Comparison of ENCODE assay signal across 26 cellular contexts in genomic region chr2:38360177-38360576, GRCh38. TPM values are rescaled to one million over a fixed set of nuclear protein-coding genes. Genes with fewer than 3 reads are reported as not detected.
DNase-seq lines count a peak whose midpoint lies in the region; ATAC-seq, FAIRE-seq and TF ChIP-seq lines count a peak whose summit lies in the region.
"Had no signal": no experiment of that assay in that cellular context is flagged by ENCODE, and none has a peak within 500 bp of the region (broad histone marks: within the 10 kb centered on the region; RNA-seq: fewer than 3 reads in every experiment).

No MANE protein-coding gene starts in this region.

- no peak overlapping the region for H3K4me3 ChIP-seq in HepG2 (replicated peaks in 1 of 3; ENCODE audit: insufficient read depth in 1 of 3, low read depth in 2 of 3, low read length in 3 of 3)
- H3K4me3 ChIP-seq in right lobe of liver = no peak overlapping the region
- no peak overlapping the region for H3K4me3 ChIP-seq in trophoblast cell (ENCODE audit: low read depth, low read length)
- H3K4me3 ChIP-seq: A549; BLaER1 treated with 17β-estradiol and CSF1 and Interleukin-3, amounts not matched to agents 10 nM and 100 nM; GM23338 had no signal

- no peak overlapping the region for H4K12ac ChIP-seq in trophoblast cell (ENCODE audit: low read depth, low read length)

- no peak for FAIRE-seq in HepG2 (lab: Jason Lieb, UNC)
- FAIRE-seq: A549, D721Med, GM12891, GM18507, H54 had no signal

- no peak overlapping the region for H3K27ac Mint-ChIP-seq in WTC11
- H3K27ac Mint-ChIP-seq: CD4-positive, alpha-beta T cell; CD8-positive, alpha-beta memory T cell; GM23338; HFFc6 had no signal

- no peaks in the 10 kb centered on the region for H3K79me1 ChIP-seq in trophoblast cell (ENCODE audit: low read length)

- no peak overlapping the region for H4K8ac ChIP-seq in trophoblast cell (ENCODE audit: low read depth, low read length)

- no peak overlapping the region for H2BK12ac ChIP-seq in trophoblast cell (ENCODE audit: low read length)

- H3K4ac ChIP-seq in trophoblast cell (ENCODE audit: low read depth, low read length) = peak overlapping the region; percentile 29

- 96% methylated on average over 2 of the region's 2 CpGs for WGBS in HepG2 (ENCODE audit: low lambda C conversion rate)
- WGBS in right lobe of liver (ENCODE audit: insufficient coverage, low coverage, low lambda C conversion rate, missing lambda C conversion rate) = 86% methylated on average over 2 of the region's 2 CpGs
- WGBS in trophoblast cell (ENCODE audit: extremely low coverage, insufficient coverage, insufficient read length) = 100% methylated on average over 1 of the region's 2 CpGs

- peaks cover 7% of the 10 kb centered on the region; the same call in 1 of the 2 replicates for H3K36me3 Mint-ChIP-seq in WTC11

- H3K4me2 ChIP-seq in HepG2 (ENCODE audit: low read depth, low read length) (no peak overlapping the region), trophoblast cell (ENCODE audit: low read length) (no peak overlapping the region)
- H3K4me2 ChIP-seq: A549; BLaER1 treated with 17β-estradiol and CSF1 and Interleukin-3, amounts not matched to agents 10 nM and 100 nM; GM23338 had no signal

- in situ Hi-C loops in HepG2 (cut with HindIII; ENCODE audit: extremely low pct_ligation_motif_present, low pct_unique_long_range_greater_than_20kb) = no loop called here

- H2AFZ ChIP-seq in HepG2 (ENCODE audit: low read length) (no peak overlapping the region), trophoblast cell (ENCODE audit: insufficient read depth, low read length, poor library complexity) (no peak overlapping the region)
- H2AFZ ChIP-seq: GM23338 had no signal

- TF ChIP-seq POLR2A in HepG2 (IDR thresholded peaks at IDR 0.05; ENCODE audit: insufficient read depth in 1 of 2, low read depth in 2 of 2, low read length in 2 of 2) = no peak
- TF ChIP-seq POLR2A in right lobe of liver (IDR thresholded peaks at IDR 0.05) = no peak

- POLR2A ChIA-PET in HepG2 (lab: Yijun Ruan, JAX) = interaction anchor here (0.8 kb wide), 1 partner anchor 47 kb away, joined by 5 read pairs; no protein-coding TSS in a partner anchor
- POLR2A ChIA-PET in WTC11 (lab: Charles Lee) = interaction anchor here (0.6 to 0.7 kb wide), 2 partner anchors 13 to 388 kb away, joined by 3 to 14 read pairs; no protein-coding TSS in a partner anchor

- no peak overlapping the region for H2BK120ac ChIP-seq in trophoblast cell (ENCODE audit: insufficient read depth, low read length, poor library complexity)

- H2AK5ac ChIP-seq in trophoblast cell (ENCODE audit: low read length) = no peak overlapping the region

- H3K9me3 Mint-ChIP-seq in WTC11 = peaks cover 5% of the 10 kb centered on the region; the same call in 1 of the 2 replicates
- H3K9me3 Mint-ChIP-seq: CD14-positive monocyte; CD4-positive, alpha-beta T cell; CD8-positive, alpha-beta memory T cell; GM23338; HFFc6 had no signal

- H3K36me3 ChIP-seq in HepG2 (replicated peaks in 1 of 2; ENCODE audit: control insufficient read depth in 1 of 2, insufficient read depth in 2 of 2, low read length in 2 of 2) (peaks cover 1 to 12% of the 10 kb centered on the region in 2 experiments; a peak in 3 of 5 replicates), right lobe of liver (no peaks in the 10 kb centered on the region), trophoblast cell (ENCODE audit: control insufficient read depth in 1 of 2, insufficient read depth in 2 of 2, low read length in 2 of 2) (peaks cover 2 to 3% of the 10 kb centered on the region in 2 experiments)
- H3K36me3 ChIP-seq: BE2C had no signal

- no peak overlapping the region for H3K23ac ChIP-seq in trophoblast cell (ENCODE audit: low read length)

- peaks cover 66% of the 10 kb centered on the region for H4K20me1 ChIP-seq in HepG2 (ENCODE audit: insufficient read depth, low read length)

- TF ChIP-seq CTCF in HepG2 (CRISPR knock-in tag; IDR thresholded peaks at IDR 0.05) = no peak
- no peak for TF ChIP-seq CTCF in right lobe of liver (IDR thresholded peaks at IDR 0.05)
- TF ChIP-seq CTCF in WTC11 (IDR thresholded peaks at IDR 0.05) = no peak

- TF ChIP-seq EP300 in HepG2 (IDR thresholded peaks at IDR 0.05; ENCODE audit: low read depth in 2 of 2, low read length in 2 of 2) (no peak), HepG2 (CRISPR knock-in tag; IDR thresholded peaks at IDR 0.05; ENCODE audit: borderline replicate concordance) (no peak)

- no peak overlapping the region for H2BK5ac ChIP-seq in trophoblast cell (ENCODE audit: low read depth, low read length, poor library complexity)

- DNase-seq in HepG2 (ENCODE audit: low spot score) (no peak), right lobe of liver (no peak), WTC11 (ENCODE audit: low spot score) (no peak), trophoblast cell (no peak), DMS153 (lab: John Stamatoyannopoulos, UW) (no peak)
- DNase-seq: 8988T; ACHN; AML-193; BE2C; CD4-positive, alpha-beta T cell; CD8-positive, alpha-beta memory T cell; DMS 273 treated with DMSO at 0.1 percent for 48 hours; DMS53; DMS79 treated with DMSO at 0.1 percent for 48 hours; GF-D8; HCEC 1CT; HFFc6 had no signal

- H3K27me3 ChIP-seq in HepG2 (ENCODE audit: control insufficient read depth in 1 of 2, insufficient read depth in 2 of 2, low read length in 2 of 2) = no peaks in the 10 kb centered on the region; a peak in 1 of 5 replicates
- no peaks in the 10 kb centered on the region for H3K27me3 ChIP-seq in right lobe of liver
- no peaks in the 10 kb centered on the region for H3K27me3 ChIP-seq in trophoblast cell (ENCODE audit: insufficient read depth, low read length)
- H3K27me3 ChIP-seq: BE2C; BLaER1 treated with 17β-estradiol and CSF1 and Interleukin-3, amounts not matched to agents 10 nM and 100 nM had no signal

- no peak overlapping the region for H3K18ac ChIP-seq in trophoblast cell (ENCODE audit: low read length)

- no peak overlapping the region for H3K27ac ChIP-seq in HepG2 (ENCODE audit: extremely low read length, insufficient read depth, low read length)
- H3K27ac ChIP-seq in right lobe of liver = no peak overlapping the region
- no peak overlapping the region for H3K27ac ChIP-seq in trophoblast cell (ENCODE audit: low read depth, low read length)
- H3K27ac ChIP-seq: A549; BLaER1 treated with 17β-estradiol and CSF1 and Interleukin-3, amounts not matched to agents 10 nM and 100 nM had no signal

- H3K9ac ChIP-seq in HepG2 (ENCODE audit: insufficient read depth, low read depth, low read length) (no peak overlapping the region), trophoblast cell (ENCODE audit: low read length) (no peak overlapping the region)
- H3K9ac ChIP-seq: BLaER1 treated with 17β-estradiol and CSF1 and Interleukin-3, amounts not matched to agents 10 nM and 100 nM had no signal

- H3K27me3 Mint-ChIP-seq in WTC11 (ENCODE audit: low read depth) = no peaks in the 10 kb centered on the region
- H3K27me3 Mint-ChIP-seq: CD4-positive, alpha-beta T cell had no signal

- no TSS peak for BruUV-seq in HepG2 (replicated peaks; lab: Mats Ljungman, UMichigan)

- H3K4me3 Mint-ChIP-seq in WTC11 = no peak overlapping the region
- H3K4me3 Mint-ChIP-seq: CD14-positive monocyte; CD4-positive, alpha-beta T cell; CD8-positive, alpha-beta memory T cell; GM23338; HFFc6 had no signal

- TF ChIP-seq RAD21 in HepG2 (CRISPR knock-in tag; IDR thresholded peaks at IDR 0.05) = no peak

- intact Hi-C loops in HepG2 (cut with micrococcal nuclease; ENCODE audit: unreplicated experiment) (no loop called here), right lobe of liver (cut with DNase I) (no loop called here)

- CTCF ChIA-PET in HepG2 (lab: Yijun Ruan, JAX; ENCODE audit: low intra/inter-chr PET ratio, low total read pairs) = no interaction called here
- CTCF ChIA-PET in WTC11 (lab: Charles Lee) = no interaction called here

- ATAC-seq in HepG2 = no peak
- ATAC-seq in right lobe of liver = no peak
- ATAC-seq in WTC11 = no peak
- ATAC-seq in HG03469 (IDR thresholded peaks at IDR 0.05; ENCODE audit: unreplicated experiment) = no peak
- ATAC-seq: A549, GM23338 had no signal

- H3K9me3 ChIP-seq in HepG2 (ENCODE audit: low read length) = no peaks in the 10 kb centered on the region
- no peaks in the 10 kb centered on the region for H3K9me3 ChIP-seq in right lobe of liver
- no peaks in the 10 kb centered on the region for H3K9me3 ChIP-seq in trophoblast cell (ENCODE audit: insufficient read depth, low read depth, low read length)
- H3K9me3 ChIP-seq: A549, BE2C had no signal

- H4K91ac ChIP-seq in trophoblast cell (ENCODE audit: low read depth, low read length) = no peak overlapping the region

- peaks cover 2% of the 10 kb centered on the region; the same call in 1 of the 2 replicates for H3K4me1 Mint-ChIP-seq in WTC11
- H3K4me1 Mint-ChIP-seq: GM23338 had no signal

- H3K14ac ChIP-seq in trophoblast cell (ENCODE audit: low read length) = no peak overlapping the region

- H3K79me2 ChIP-seq in HepG2 (ENCODE audit: insufficient read depth, low read length) (peaks cover 94% of the 10 kb centered on the region), trophoblast cell (ENCODE audit: control insufficient read depth, insufficient read depth, low read length, poor library complexity) (no peaks in the 10 kb centered on the region)

- peaks cover 10% of the 10 kb centered on the region for H3K4me1 ChIP-seq in HepG2 (ENCODE audit: insufficient read depth, low read length)
- H3K4me1 ChIP-seq in right lobe of liver = peaks cover 0 to 11% (median 5%) of the 10 kb centered on the region in 4 donors
- H3K4me1 ChIP-seq in trophoblast cell (ENCODE audit: control insufficient read depth in 1 of 2, insufficient read depth in 2 of 2, low read length in 2 of 2) = no peaks in the 10 kb centered on the region
- H3K4me1 ChIP-seq: BLaER1 treated with 17β-estradiol and CSF1 and Interleukin-3, amounts not matched to agents 10 nM and 100 nM had no signal

RNA-seq across cellular contexts. Expression of gene ATL2, which starts 16.9 kb away (rescaled TPM):
- total RNA-seq in HepG2 (2016; rRNA removed; fragmentation: Illumina TruSeq; extraction: Trizol) (110 and 119 TPM in 2 replicates), right lobe of liver (10 to 100 TPM; 39.1 to 57.5 (median 46.3) TPM), WTC11 (2021) (81.3 to 90.5 TPM (median 88.7 TPM) in 3 replicates)
- 27.7 and 31.0 TPM in 2 replicates for total RNA-seq in HepG2 (2016; cell fraction: cytosol; rRNA removed; fragmentation: Illumina TruSeq; extraction: Trizol; ENCODE audit: low read depth)
- total RNA-seq in HepG2 (2016; cell fraction: insoluble cytoplasmic fraction; rRNA removed; fragmentation: Illumina TruSeq; extraction: Trizol) = 103 and 118 TPM in 2 replicates
- total RNA-seq in HepG2 (2016; cell fraction: membrane; rRNA removed; fragmentation: Illumina TruSeq; extraction: Trizol) = 27.3 and 34.4 TPM in 2 replicates
- 180 and 190 TPM in 2 replicates for total RNA-seq in HepG2 (2016; cell fraction: nucleus; rRNA removed; fragmentation: Illumina TruSeq; extraction: Trizol)
- 38.7 and 56.5 TPM in 2 replicates for polyA plus RNA-seq in HepG2 (2011; rRNA removed)
- polyA plus RNA-seq in HepG2 (2011; cell fraction: cytosol; rRNA removed) = 38.9 and 55.1 TPM in 2 replicates
- 187 and 191 TPM in 2 replicates for polyA plus RNA-seq in HepG2 (2011; cell fraction: nucleus; rRNA removed)
- 70.4 and 80.6 TPM in 2 replicates for polyA plus RNA-seq in HepG2 (2012)
- polyA plus RNA-seq in HepG2 (2016; cell fraction: cytosol; fragmentation: Illumina TruSeq; extraction: Trizol; ENCODE audit: low read depth) = 4.2 and 4.6 TPM in 2 replicates
- polyA plus RNA-seq in HepG2 (2016; cell fraction: insoluble cytoplasmic fraction; fragmentation: Illumina TruSeq; extraction: Trizol; ENCODE audit: low read depth) = 56.7 and 61.4 TPM in 2 replicates
- 9.8 and 13.3 TPM in 2 replicates for polyA plus RNA-seq in HepG2 (2016; cell fraction: membrane; fragmentation: Illumina TruSeq; extraction: Trizol; ENCODE audit: low read depth)
- polyA plus RNA-seq in HepG2 (2016; cell fraction: nucleus; fragmentation: Illumina TruSeq; extraction: Trizol; ENCODE audit: insufficient read depth, low read depth) = 166 and 178 TPM in 2 replicates
- 27.4 and 51.2 TPM in 2 replicates for polyA minus RNA-seq in HepG2 (2011; rRNA and poly(A)+ RNA removed; ENCODE audit: low replicate concordance)
- polyA minus RNA-seq in HepG2 (2011; cell fraction: cytosol; rRNA and poly(A)+ RNA removed) = 39.4 and 47.8 TPM in 2 replicates
- polyA minus RNA-seq in HepG2 (2011; cell fraction: nucleus; rRNA and poly(A)+ RNA removed) = 212 and 269 TPM in 2 replicates
- polyA plus RNA-seq in trophoblast cell (2013) = 18.5 and 19.2 TPM in 2 replicates

Comparison
In these comparisons a context has a peak if more than half of its experiments do, and no peak if none do; other contexts are left out.
1. Of the 50 proteins assayed by ChIP-seq in both HepG2 and WTC11: peak only in HepG2: none; only in WTC11: none; in both: ZNF121; in neither: 49.